ENCODE assay signal across 34 cellular contexts in genomic region chr3:111694471-111694870, GRCh38. TPM values are rescaled to one million over a fixed set of nuclear protein-coding genes. Genes with fewer than 3 reads are reported as not detected.
DNase-seq lines count a peak whose midpoint lies in the region; ATAC-seq and TF ChIP-seq lines count a peak whose summit lies in the region.
"Had no signal": no experiment of that assay in that cellular context is flagged by ENCODE, and none has a peak within 500 bp of the region (broad histone marks: within the 10 kb centered on the region; RNA-seq: fewer than 3 reads in every experiment).

No MANE protein-coding gene starts in this region.

- POLR2A ChIA-PET in RWPE1 (lab: Yijun Ruan, JAX; ENCODE audit: low non-redundant PET) = no interaction called here

- peaks cover 13% of the 10 kb centered on the region for H3K36me3 Mint-ChIP-seq in activated CD8-positive, alpha-beta memory T cell treated with anti-CD3 and anti-CD28 coated beads, Interleukin-2, amount 10 ng/mL, durations not matched to agents 7 days and 5 days
- no peaks in the 10 kb centered on the region for H3K36me3 Mint-ChIP-seq in glutamatergic neuron (ENCODE audit: unreplicated experiment)
- H3K36me3 Mint-ChIP-seq: memory B cell had no signal

- H3K9me3 Mint-ChIP-seq in activated CD8-positive, alpha-beta memory T cell treated with anti-CD3 and anti-CD28 coated beads, Interleukin-2, amount 10 ng/mL, durations not matched to agents 7 days and 5 days (ENCODE audit: low read depth) = no peaks in the 10 kb centered on the region
- H3K9me3 Mint-ChIP-seq in glutamatergic neuron (ENCODE audit: unreplicated experiment) = no peaks in the 10 kb centered on the region
- H3K9me3 Mint-ChIP-seq: activated CD4-positive, alpha-beta memory T cell treated with anti-CD3 and anti-CD28 coated beads, Interleukin-2, amount 10 ng/mL, durations not matched to agents 7 days and 5 days; CD4-positive, alpha-beta T cell; memory B cell had no signal

- H3K27ac ChIP-seq in RWPE1 = peak overlapping the region; percentile 47; the same call in 1 of the 2 replicates
- peak overlapping the region; percentile 80 for H3K27ac ChIP-seq in epithelial cell of prostate
- H3K27ac ChIP-seq: esophagus muscularis mucosa, right lobe of liver, SJCRH30, suprapubic skin, upper lobe of right lung had no signal

- TF ChIP-seq CTCF in RWPE1 (conservative IDR thresholded peaks at IDR 0.05; ENCODE audit: low read depth) (no peak), glutamatergic neuron (IDR thresholded peaks at IDR 0.05; ENCODE audit: partially characterized antibody, unreplicated experiment) (no peak)

- no peak overlapping the region for H3K4me3 Mint-ChIP-seq in activated CD8-positive, alpha-beta memory T cell treated with anti-CD3 and anti-CD28 coated beads, Interleukin-2, amount 10 ng/mL, durations not matched to agents 7 days and 5 days
- H3K4me3 Mint-ChIP-seq in glutamatergic neuron (ENCODE audit: unreplicated experiment) = no peak overlapping the region
- H3K4me3 Mint-ChIP-seq: activated CD4-positive, alpha-beta memory T cell treated with anti-CD3 and anti-CD28 coated beads, Interleukin-2, amount 10 ng/mL, durations not matched to agents 7 days and 5 days; CD4-positive, alpha-beta T cell had no signal

- DNase-seq in activated CD8-positive, alpha-beta memory T cell treated with anti-CD3 and anti-CD28 coated beads, Interleukin-2, amount 10 ng/mL, durations not matched to agents 7 days and 5 days = no peak
- no peak for DNase-seq in activated CD8-positive, alpha-beta memory T cell treated with anti-CD3 and anti-CD28 coated beads, Interleukin-2, amount 50 U/mL, for 4 hours
- DNase-seq in RWPE1 (ENCODE audit: low spot score) (no peak), epithelial cell of prostate (ENCODE audit: low read depth, low spot score) (no peak), glomerular visceral epithelial cell (ENCODE audit: extremely low spot score) (no peak), glutamatergic neuron (no peak), NCI-H2081 (lab: John Stamatoyannopoulos, UW) (no peak)
- DNase-seq: 8988T; activated CD4-positive, alpha-beta memory T cell treated with anti-CD3 and anti-CD28 coated beads, Interleukin-2, amount 10 ng/mL, durations not matched to agents 7 days and 5 days; activated gamma-delta T cell treated with Interleukin-2 at 50 U/mL for 16 hours; amygdala; CD4-positive, alpha-beta T cell; foreskin melanocyte; hippocampal formation; Kasumi-1; NCI-H1092; NCI-H187; NCI-H526; NK-92 treated with Interleukin-12 subunit alpha and Interleukin-12 subunit beta, amount 100 ng/mL, for 24 hours; right lobe of liver; SJCRH30; stimulated activated CD4-positive, alpha-beta T cell treated with anti-CD3 and anti-CD28 coated beads, Interleukin-4, amount 100 ng/mL, for 4 hours; stimulated activated naive CD4-positive, alpha-beta T cell; T-helper 1 cell; upper lobe of right lung had no signal

- CTCF ChIA-PET in activated CD8-positive, alpha-beta memory T cell treated with anti-CD3 and anti-CD28 coated beads, Interleukin-2, amount 10 ng/mL, durations not matched to agents 7 days and 5 days (lab: Charles Lee) = interaction anchor here (0.8 to 2.0 kb wide), 8 partner anchors 10 to 295 kb away, joined by 3 to 8 read pairs (median 4); no protein-coding TSS in a partner anchor
- CTCF ChIA-PET in RWPE1 (lab: Yijun Ruan, JAX) = interaction anchor here (0.6 to 1.1 kb wide), 2 partner anchors 116 to 598 kb away, joined by 4 read pairs; no protein-coding TSS in a partner anchor

- H3K27ac Mint-ChIP-seq in activated CD8-positive, alpha-beta memory T cell treated with anti-CD3 and anti-CD28 coated beads, Interleukin-2, amount 10 ng/mL, durations not matched to agents 7 days and 5 days = peak overlapping the region; percentile 76
- no peak overlapping the region for H3K27ac Mint-ChIP-seq in glutamatergic neuron (ENCODE audit: unreplicated experiment)
- H3K27ac Mint-ChIP-seq: CD4-positive, alpha-beta T cell; memory B cell; progenitor cell of endocrine pancreas had no signal

- H3K27me3 Mint-ChIP-seq in activated CD8-positive, alpha-beta memory T cell treated with anti-CD3 and anti-CD28 coated beads, Interleukin-2, amount 10 ng/mL, durations not matched to agents 7 days and 5 days = no peaks in the 10 kb centered on the region
- no peaks in the 10 kb centered on the region for H3K27me3 Mint-ChIP-seq in glutamatergic neuron (ENCODE audit: unreplicated experiment)
- H3K27me3 Mint-ChIP-seq: activated CD4-positive, alpha-beta memory T cell treated with anti-CD3 and anti-CD28 coated beads, Interleukin-2, amount 10 ng/mL, durations not matched to agents 7 days and 5 days; CD4-positive, alpha-beta T cell; memory B cell had no signal

- H3K4me1 Mint-ChIP-seq in activated CD8-positive, alpha-beta memory T cell treated with anti-CD3 and anti-CD28 coated beads, Interleukin-2, amount 10 ng/mL, durations not matched to agents 7 days and 5 days = peaks cover 69% of the 10 kb centered on the region
- H3K4me1 Mint-ChIP-seq in glutamatergic neuron (ENCODE audit: low read depth, unreplicated experiment) = peaks cover 11% of the 10 kb centered on the region

- ATAC-seq in activated CD8-positive, alpha-beta memory T cell treated with anti-CD3 and anti-CD28 coated beads, Interleukin-2, amount 10 ng/mL, durations not matched to agents 7 days and 5 days = no peak
- ATAC-seq in HG03108 (IDR thresholded peaks at IDR 0.05; ENCODE audit: unreplicated experiment) = no peak
- ATAC-seq: GM12878, HepG2, left lobe of liver, Panc1, right lobe of liver, upper lobe of right lung had no signal

RNA-seq across cellular contexts. Expression of gene PLCXD2, which starts 20.0 kb away (rescaled TPM):
- total RNA-seq in activated CD8-positive, alpha-beta memory T cell treated with anti-CD3 and anti-CD28 coated beads, Interleukin-2, amount 10 ng/mL, durations not matched to agents 7 days and 5 days = 10 to 100 TPM; 16.7 to 21.1 TPM
- 13.1 TPM for total RNA-seq in glutamatergic neuron (ENCODE audit: unreplicated experiment)
